In the genomic region with DNA sequence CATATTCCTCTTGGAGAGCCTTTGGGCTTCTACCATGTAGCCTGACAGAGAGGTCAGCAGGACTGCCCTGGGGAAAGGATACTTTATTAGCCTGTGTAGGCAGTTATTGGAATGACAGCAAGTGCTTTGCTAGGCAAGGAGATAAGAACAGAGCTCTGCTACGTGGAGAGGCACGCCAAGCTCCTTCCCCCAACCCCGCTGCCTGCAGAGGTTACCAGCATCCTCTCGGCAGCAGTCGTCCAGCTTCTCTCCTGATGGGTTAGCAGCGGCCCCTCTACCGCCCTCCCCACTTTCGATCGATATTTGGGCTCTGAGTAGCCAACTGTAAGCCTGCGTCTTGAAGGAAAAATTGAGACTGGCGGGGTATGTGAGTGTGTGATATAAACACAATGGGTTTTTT, we compare ENCODE assay signal across 1 cellular context.
A peak's percentile ranks its signal among the peaks of the same experiment; 100 is the strongest.
TF ChIP-seq lines count a peak whose summit lies in the region.

No MANE protein-coding gene starts in this region.

TF ChIP-seq in K562, 482 proteins besides CTCF, POLR2A, EP300 and RAD21 (continued from another document and continues in another):
- TF ChIP-seq, protein P1, sequence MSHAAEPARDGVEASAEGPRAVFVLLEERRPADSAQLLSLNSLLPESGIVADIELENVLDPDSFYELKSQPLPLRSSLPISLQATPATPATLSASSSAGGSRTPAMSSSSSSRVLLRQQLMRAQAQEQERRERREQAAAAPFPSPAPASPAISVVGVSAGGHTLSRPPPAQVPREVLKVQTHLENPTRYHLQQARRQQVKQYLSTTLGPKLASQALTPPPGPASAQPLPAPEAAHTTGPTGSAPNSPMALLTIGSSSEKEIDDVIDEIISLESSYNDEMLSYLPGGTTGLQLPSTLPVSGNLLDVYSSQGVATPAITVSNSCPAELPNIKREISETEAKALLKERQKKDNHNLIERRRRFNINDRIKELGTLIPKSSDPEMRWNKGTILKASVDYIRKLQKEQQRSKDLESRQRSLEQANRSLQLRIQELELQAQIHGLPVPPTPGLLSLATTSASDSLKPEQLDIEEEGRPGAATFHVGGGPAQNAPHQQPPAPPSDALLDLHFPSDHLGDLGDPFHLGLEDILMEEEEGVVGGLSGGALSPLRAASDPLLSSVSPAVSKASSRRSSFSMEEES (CRISPR knock-in tag; IDR thresholded peaks at IDR 0.05), result no peak
- TF ChIP-seq, protein P2, sequence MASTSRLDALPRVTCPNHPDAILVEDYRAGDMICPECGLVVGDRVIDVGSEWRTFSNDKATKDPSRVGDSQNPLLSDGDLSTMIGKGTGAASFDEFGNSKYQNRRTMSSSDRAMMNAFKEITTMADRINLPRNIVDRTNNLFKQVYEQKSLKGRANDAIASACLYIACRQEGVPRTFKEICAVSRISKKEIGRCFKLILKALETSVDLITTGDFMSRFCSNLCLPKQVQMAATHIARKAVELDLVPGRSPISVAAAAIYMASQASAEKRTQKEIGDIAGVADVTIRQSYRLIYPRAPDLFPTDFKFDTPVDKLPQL (IDR thresholded peaks at IDR 0.05; ENCODE audit: extremely low read depth, insufficient read length), result no peak
- TF ChIP-seq ZNF197 (CRISPR knock-in tag; IDR thresholded peaks at IDR 0.05; ENCODE audit: low read depth), result no peak
- TF ChIP-seq SMAD3 (CRISPR knock-in tag; conservative IDR thresholded peaks at IDR 0.05), result no peak
- TF ChIP-seq, protein P3, sequence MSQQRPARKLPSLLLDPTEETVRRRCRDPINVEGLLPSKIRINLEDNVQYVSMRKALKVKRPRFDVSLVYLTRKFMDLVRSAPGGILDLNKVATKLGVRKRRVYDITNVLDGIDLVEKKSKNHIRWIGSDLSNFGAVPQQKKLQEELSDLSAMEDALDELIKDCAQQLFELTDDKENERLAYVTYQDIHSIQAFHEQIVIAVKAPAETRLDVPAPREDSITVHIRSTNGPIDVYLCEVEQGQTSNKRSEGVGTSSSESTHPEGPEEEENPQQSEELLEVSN (IDR thresholded peaks at IDR 0.05; ENCODE audit: borderline replicate concordance in 1 of 2, extremely low read depth in 1 of 2, insufficient read depth in 1 of 2, insufficient read length in 1 of 2, low read depth in 1 of 2, low read length in 1 of 2, poor library complexity in 1 of 2, severe bottlenecking in 1 of 2), result no peak
- TF ChIP-seq NR1H2 (CRISPR knock-in tag; IDR thresholded peaks at IDR 0.05), result no peak
- TF ChIP-seq ZNF507 (tag; conservative IDR thresholded peaks at IDR 0.05), result no peak
- TF ChIP-seq ZNF316 (IDR thresholded peaks at IDR 0.05), result peak; percentile 28
- no peak for TF ChIP-seq CEBPG (CRISPR knock-in tag; IDR thresholded peaks at IDR 0.05)
- no peak for TF ChIP-seq CEBPG (tag; conservative IDR thresholded peaks at IDR 0.05 in 1 of 2, IDR thresholded peaks at IDR 0.05 in 1 of 2)
- no peak for TF ChIP-seq PRMT5 (CRISPR knock-in tag; IDR thresholded peaks at IDR 0.05)
- TF ChIP-seq, protein P4, sequence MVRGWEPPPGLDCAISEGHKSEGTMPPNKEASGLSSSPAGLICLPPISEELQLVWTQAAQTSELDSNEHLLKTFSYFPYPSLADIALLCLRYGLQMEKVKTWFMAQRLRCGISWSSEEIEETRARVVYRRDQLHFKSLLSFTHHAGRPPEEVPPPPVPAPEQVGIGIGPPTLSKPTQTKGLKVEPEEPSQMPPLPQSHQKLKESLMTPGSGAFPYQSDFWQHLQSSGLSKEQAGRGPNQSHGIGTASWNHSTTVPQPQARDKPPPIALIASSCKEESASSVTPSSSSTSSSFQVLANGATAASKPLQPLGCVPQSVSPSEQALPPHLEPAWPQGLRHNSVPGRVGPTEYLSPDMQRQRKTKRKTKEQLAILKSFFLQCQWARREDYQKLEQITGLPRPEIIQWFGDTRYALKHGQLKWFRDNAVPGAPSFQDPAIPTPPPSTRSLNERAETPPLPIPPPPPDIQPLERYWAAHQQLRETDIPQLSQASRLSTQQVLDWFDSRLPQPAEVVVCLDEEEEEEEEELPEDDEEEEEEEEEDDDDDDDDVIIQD (CRISPR knock-in tag; IDR thresholded peaks at IDR 0.05), result no peak
- no peak for TF ChIP-seq SMAD2 (IDR thresholded peaks at IDR 0.05; ENCODE audit: low read depth, low read length)
- no peak for TF ChIP-seq KLF16 (IDR thresholded peaks at IDR 0.05)
- TF ChIP-seq MEF2A (IDR thresholded peaks at IDR 0.05; ENCODE audit: control insufficient read depth, low read depth, low read length), result no peak
- TF ChIP-seq FOXO4 (CRISPR knock-in tag; IDR thresholded peaks at IDR 0.05), result no peak
- TF ChIP-seq ZBTB11 (CRISPR knock-in tag; IDR thresholded peaks at IDR 0.05), result no peak; a peak in 1 of 6 replicates
- no peak for TF ChIP-seq CBX5 (IDR thresholded peaks at IDR 0.05; ENCODE audit: borderline replicate concordance, low read depth)
- TF ChIP-seq ZNF668 (CRISPR knock-in tag; IDR thresholded peaks at IDR 0.05), result no peak
- TF ChIP-seq, protein P5, sequence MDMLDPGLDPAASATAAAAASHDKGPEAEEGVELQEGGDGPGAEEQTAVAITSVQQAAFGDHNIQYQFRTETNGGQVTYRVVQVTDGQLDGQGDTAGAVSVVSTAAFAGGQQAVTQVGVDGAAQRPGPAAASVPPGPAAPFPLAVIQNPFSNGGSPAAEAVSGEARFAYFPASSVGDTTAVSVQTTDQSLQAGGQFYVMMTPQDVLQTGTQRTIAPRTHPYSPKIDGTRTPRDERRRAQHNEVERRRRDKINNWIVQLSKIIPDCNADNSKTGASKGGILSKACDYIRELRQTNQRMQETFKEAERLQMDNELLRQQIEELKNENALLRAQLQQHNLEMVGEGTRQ (CRISPR knock-in tag; IDR thresholded peaks at IDR 0.05), result no peak
- no peak for TF ChIP-seq ZBTB1 (CRISPR knock-in tag; IDR thresholded peaks at IDR 0.05; ENCODE audit: borderline replicate concordance, low read depth)
- no peak for TF ChIP-seq PTBP1 (IDR thresholded peaks at IDR 0.05; ENCODE audit: low read depth, low read length)
- TF ChIP-seq SRSF9 (IDR thresholded peaks at IDR 0.05; ENCODE audit: borderline replicate concordance, low read depth, low read length), result no peak
- TF ChIP-seq CTCFL (IDR thresholded peaks at IDR 0.05; ENCODE audit: borderline replicate concordance, insufficient read depth, low read depth, low read length, poor library complexity, severe bottlenecking), result no peak
- no peak for TF ChIP-seq PHTF2 (CRISPR knock-in tag; IDR thresholded peaks at IDR 0.05)
- TF ChIP-seq ATF6 (CRISPR knock-in tag; IDR thresholded peaks at IDR 0.05), result no peak
- TF ChIP-seq BMI1 (IDR thresholded peaks at IDR 0.05; ENCODE audit: low read length), result no peak
- TF ChIP-seq PCBP2 (IDR thresholded peaks at IDR 0.05; ENCODE audit: low read depth, low read length, poor library complexity, severe bottlenecking), result no peak
- TF ChIP-seq ZNF324 (CRISPR knock-in tag; IDR thresholded peaks at IDR 0.05), result no peak
- TF ChIP-seq MEF2D (tag; conservative IDR thresholded peaks at IDR 0.05; ENCODE audit: low read depth), result no peak
- TF ChIP-seq, protein P6, sequence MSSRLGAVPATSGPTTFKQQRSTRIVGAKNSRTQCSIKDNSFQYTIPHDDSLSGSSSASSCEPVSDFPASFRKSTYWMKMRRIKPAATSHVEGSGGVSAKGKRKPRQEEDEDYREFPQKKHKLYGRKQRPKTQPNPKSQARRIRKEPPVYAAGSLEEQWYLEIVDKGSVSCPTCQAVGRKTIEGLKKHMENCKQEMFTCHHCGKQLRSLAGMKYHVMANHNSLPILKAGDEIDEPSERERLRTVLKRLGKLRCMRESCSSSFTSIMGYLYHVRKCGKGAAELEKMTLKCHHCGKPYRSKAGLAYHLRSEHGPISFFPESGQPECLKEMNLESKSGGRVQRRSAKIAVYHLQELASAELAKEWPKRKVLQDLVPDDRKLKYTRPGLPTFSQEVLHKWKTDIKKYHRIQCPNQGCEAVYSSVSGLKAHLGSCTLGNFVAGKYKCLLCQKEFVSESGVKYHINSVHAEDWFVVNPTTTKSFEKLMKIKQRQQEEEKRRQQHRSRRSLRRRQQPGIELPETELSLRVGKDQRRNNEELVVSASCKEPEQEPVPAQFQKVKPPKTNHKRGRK (tag; IDR thresholded peaks at IDR 0.05), result no peak
- TF ChIP-seq SMARCB1 (IDR thresholded peaks at IDR 0.05; ENCODE audit: insufficient read length, low read depth), result peak; percentile 78
- TF ChIP-seq OTX1 (CRISPR knock-in tag; IDR thresholded peaks at IDR 0.05), result no peak
- TF ChIP-seq TBP (optimal IDR thresholded peaks at IDR 0.05; ENCODE audit: low read depth, low read length), result no peak
- TF ChIP-seq KAT8 (IDR thresholded peaks at IDR 0.05; ENCODE audit: low read depth), result no peak
- no peak for TF ChIP-seq FOXJ2 (tag; IDR thresholded peaks at IDR 0.05)
- no peak for TF ChIP-seq SMARCC2 (IDR thresholded peaks at IDR 0.05; ENCODE audit: low read depth)
- TF ChIP-seq TCF7 (IDR thresholded peaks at IDR 0.05; ENCODE audit: borderline replicate concordance), result no peak
- no peak for TF ChIP-seq NONO (IDR thresholded peaks at IDR 0.05; ENCODE audit: low read depth in 2 of 2, low read length in 1 of 2)
- no peak for TF ChIP-seq ZBTB5 (IDR thresholded peaks at IDR 0.05)
- no peak for TF ChIP-seq RBM15 (IDR thresholded peaks at IDR 0.05; ENCODE audit: insufficient read depth, low read length)
- no peak for TF ChIP-seq SP2 (IDR thresholded peaks at IDR 0.05; ENCODE audit: extremely low read depth, low read depth, low read length, poor library complexity, severe bottlenecking)
- TF ChIP-seq TAF15 (IDR thresholded peaks at IDR 0.05; ENCODE audit: low read depth, low read length), result no peak
- no peak for TF ChIP-seq MXI1 (IDR thresholded peaks at IDR 0.05; ENCODE audit: low read depth, low read length)
